Comparison of ENCODE assay signal across 21 cellular contexts in the genomic region with DNA sequence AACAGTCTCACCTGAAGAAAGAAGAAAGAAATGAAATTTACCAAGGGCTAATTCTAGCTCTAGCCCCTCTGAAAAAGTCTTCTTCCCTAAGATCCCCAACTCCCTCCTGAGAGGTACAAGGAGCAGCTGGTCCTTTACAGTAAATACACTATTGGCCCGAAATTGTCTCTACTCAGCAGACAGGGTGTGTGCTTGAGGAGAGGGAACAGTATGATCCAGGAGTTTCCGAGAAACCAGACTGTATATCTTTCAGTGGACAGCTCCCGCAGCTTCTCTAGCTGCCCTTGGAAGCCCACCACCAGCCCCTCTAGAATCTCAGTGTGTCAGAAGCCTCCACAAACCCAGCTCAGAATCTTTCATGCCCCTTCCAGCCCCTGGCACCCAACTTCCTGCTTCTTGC. TPM values are rescaled to one million over a fixed set of nuclear protein-coding genes. Genes with fewer than 3 reads are reported as not detected.
DNase-seq lines count a peak whose midpoint lies in the region; ATAC-seq and TF ChIP-seq lines count a peak whose summit lies in the region.
"Had no signal": no experiment of that assay in that cellular context is flagged by ENCODE, and none has a peak within 500 bp of the region (broad histone marks: within the 10 kb centered on the region; RNA-seq: fewer than 3 reads in every experiment).

No MANE protein-coding gene starts in this region.

- H3K4me3 Mint-ChIP-seq in activated naive CD4-positive, alpha-beta T cell treated with anti-CD3 and anti-CD28 coated beads, Interleukin-2, amount 10 ng/mL, durations not matched to agents 7 days and 5 days, result no peak overlapping the region
- H3K4me3 Mint-ChIP-seq in natural killer cell treated with Interleukin-12 subunit alpha and Interleukin-12 subunit beta and Interleukin-15 and Interleukin-18, amount 100 ng/mL, for 72 hours, result no peak overlapping the region
- H3K4me3 Mint-ChIP-seq: activated CD4-positive, alpha-beta memory T cell treated with anti-CD3 and anti-CD28 coated beads, Interleukin-2, amount 10 ng/mL, durations not matched to agents 7 days and 5 days had no signal

- no peak for DNase-seq in activated naive CD4-positive, alpha-beta T cell treated with anti-CD3 and anti-CD28 coated beads, Interleukin-2, amount 10 ng/mL, durations not matched to agents 7 days and 5 days
- DNase-seq in activated naive CD4-positive, alpha-beta T cell (lab: John Stamatoyannopoulos, UW), result no peak
- peak; percentile 10 for DNase-seq in natural killer cell treated with Interleukin-12 subunit alpha and Interleukin-12 subunit beta and Interleukin-15 and Interleukin-18, amount 100 ng/mL, for 72 hours (ENCODE audit: low spot score)
- DNase-seq in tibial nerve (ENCODE audit: low spot score in 2 of 2) (no peak), GM19238 (ENCODE audit: insufficient read length, low spot score) (no peak), NCI-H526 treated with DMSO at 0.1 percent for 48 hours (lab: John Stamatoyannopoulos, UW) (no peak)
- DNase-seq: activated CD4-positive, alpha-beta memory T cell treated with anti-CD3 and anti-CD28 coated beads, Interleukin-2, amount 10 ng/mL, durations not matched to agents 7 days and 5 days; activated gamma-delta T cell; Calu3; GF-D8; NCI-H1092; retina; stimulated activated CD4-positive, alpha-beta T cell treated with anti-CD3 and anti-CD28 coated beads, Interleukin-2, amount 100 ng/mL, for 24 hours; stimulated activated CD8-positive, alpha-beta memory T cell treated with anti-CD3 and anti-CD28 coated beads, Interleukin-4, amount 100 ng/mL, for 48 hours had no signal

- WGBS in tibial nerve, 2 donors, result 63 to 77% methylated on average over 3 of the region's 3 CpGs

- no peak for TF ChIP-seq POLR2A in tibial nerve (IDR thresholded peaks at IDR 0.05)

- no peaks in the 10 kb centered on the region for H3K27me3 Mint-ChIP-seq in activated naive CD4-positive, alpha-beta T cell treated with anti-CD3 and anti-CD28 coated beads, Interleukin-2, amount 10 ng/mL, durations not matched to agents 7 days and 5 days
- H3K27me3 Mint-ChIP-seq in natural killer cell treated with Interleukin-12 subunit alpha and Interleukin-12 subunit beta and Interleukin-15 and Interleukin-18, amount 100 ng/mL, for 72 hours, result no peaks in the 10 kb centered on the region
- H3K27me3 Mint-ChIP-seq: activated CD4-positive, alpha-beta memory T cell treated with anti-CD3 and anti-CD28 coated beads, Interleukin-2, amount 10 ng/mL, durations not matched to agents 7 days and 5 days; brain had no signal

- ATAC-seq in natural killer cell treated with Interleukin-12 subunit alpha and Interleukin-12 subunit beta and Interleukin-15 and Interleukin-18, amount 100 ng/mL, for 72 hours, result no peak
- ATAC-seq in HG02763 (IDR thresholded peaks at IDR 0.05; ENCODE audit: unreplicated experiment), result no peak

- H3K36me3 ChIP-seq in tibial nerve, result peaks cover 0 to 1% (median 0%) of the 10 kb centered on the region in 3 donors
- H3K36me3 ChIP-seq: vagina had no signal

- H3K9me3 ChIP-seq in tibial nerve, result no peaks in the 10 kb centered on the region
- H3K9me3 ChIP-seq: vagina had no signal

- H3K9me3 Mint-ChIP-seq in activated naive CD4-positive, alpha-beta T cell treated with anti-CD3 and anti-CD28 coated beads, Interleukin-2, amount 10 ng/mL, durations not matched to agents 7 days and 5 days, result no peaks in the 10 kb centered on the region
- no peaks in the 10 kb centered on the region for H3K9me3 Mint-ChIP-seq in natural killer cell treated with Interleukin-12 subunit alpha and Interleukin-12 subunit beta and Interleukin-15 and Interleukin-18, amount 100 ng/mL, for 72 hours
- H3K9me3 Mint-ChIP-seq: activated CD4-positive, alpha-beta memory T cell treated with anti-CD3 and anti-CD28 coated beads, Interleukin-2, amount 10 ng/mL, durations not matched to agents 7 days and 5 days had no signal

- TF ChIP-seq EP300 in tibial nerve (IDR thresholded peaks at IDR 0.05), result no peak

- no peaks in the 10 kb centered on the region for H3K27me3 ChIP-seq in tibial nerve
- H3K27me3 ChIP-seq: vagina had no signal

- peaks cover 35% of the 10 kb centered on the region for H3K4me1 Mint-ChIP-seq in activated naive CD4-positive, alpha-beta T cell treated with anti-CD3 and anti-CD28 coated beads, Interleukin-2, amount 10 ng/mL, durations not matched to agents 7 days and 5 days
- H3K4me1 Mint-ChIP-seq in natural killer cell treated with Interleukin-12 subunit alpha and Interleukin-12 subunit beta and Interleukin-15 and Interleukin-18, amount 100 ng/mL, for 72 hours (ENCODE audit: low read depth in 2 of 2), result peaks cover 7 to 31% of the 10 kb centered on the region in 2 donors
- H3K4me1 Mint-ChIP-seq: brain had no signal

- peak overlapping the region; percentile 56 for H3K27ac Mint-ChIP-seq in activated naive CD4-positive, alpha-beta T cell treated with anti-CD3 and anti-CD28 coated beads, Interleukin-2, amount 10 ng/mL, durations not matched to agents 7 days and 5 days
- H3K27ac Mint-ChIP-seq in natural killer cell treated with Interleukin-12 subunit alpha and Interleukin-12 subunit beta and Interleukin-15 and Interleukin-18, amount 100 ng/mL, for 72 hours, result no peak overlapping the region
- H3K27ac Mint-ChIP-seq: activated CD4-positive, alpha-beta memory T cell treated with anti-CD3 and anti-CD28 coated beads, Interleukin-2, amount 10 ng/mL, durations not matched to agents 7 days and 5 days; brain had no signal

- CTCF ChIA-PET in activated naive CD4-positive, alpha-beta T cell treated with anti-CD3 and anti-CD28 coated beads, Interleukin-2, amount 10 ng/mL, durations not matched to agents 7 days and 5 days (lab: Charles Lee), result interaction anchor here (1.0 to 8.3 kb wide), 6 partner anchors 12 to 63 kb away, joined by 3 to 125 read pairs (median 13); a partner anchor contains a TSS

- peaks cover 12% of the 10 kb centered on the region for H3K36me3 Mint-ChIP-seq in activated naive CD4-positive, alpha-beta T cell treated with anti-CD3 and anti-CD28 coated beads, Interleukin-2, amount 10 ng/mL, durations not matched to agents 7 days and 5 days
- no peaks in the 10 kb centered on the region for H3K36me3 Mint-ChIP-seq in natural killer cell treated with Interleukin-12 subunit alpha and Interleukin-12 subunit beta and Interleukin-15 and Interleukin-18, amount 100 ng/mL, for 72 hours
- H3K36me3 Mint-ChIP-seq: brain had no signal

- TF ChIP-seq CTCF in tibial nerve (IDR thresholded peaks at IDR 0.05), result no peak

- no peak overlapping the region for H3K4me3 ChIP-seq in tibial nerve
- H3K4me3 ChIP-seq: vagina had no signal

- H3K4me1 ChIP-seq in tibial nerve, result peaks cover 0 to 71% (median 25%) of the 10 kb centered on the region in 4 donors

- peak overlapping the region; percentile 49 for H3K27ac ChIP-seq in cingulate gyrus (ENCODE audit: low read depth, low read length)
- peak overlapping the region in 3 of 4 donors; percentile 2 to 65 (median 38) for H3K27ac ChIP-seq in tibial nerve

RNA-seq across cellular contexts. Expression of a gene that starts 8.1 kb away (rescaled TPM):
- total RNA-seq in natural killer cell treated with Interleukin-12 subunit alpha and Interleukin-12 subunit beta and Interleukin-15 and Interleukin-18, amount 100 ng/mL, for 72 hours, result 10 to 100 TPM; 23.5 to 91.5 TPM
- under 1 TPM in 1 of 4 donors, not detected in 3; 0.42 TPM for total RNA-seq in tibial nerve
- total RNA-seq: Calu3, frontal cortex, SK-MEL-5, vagina had no signal

RNA-seq across cellular contexts. Expression of a gene that starts 28.3 kb away (rescaled TPM):
- total RNA-seq in natural killer cell treated with Interleukin-12 subunit alpha and Interleukin-12 subunit beta and Interleukin-15 and Interleukin-18, amount 100 ng/mL, for 72 hours, result 1 to 10 TPM; 1.1 to 1.5 TPM
- total RNA-seq in tibial nerve, result 10 to 100 TPM in 3 of 4 donors, 1 to 10 TPM in 1; 9.0 to 19.8 (median 13.5) TPM

RNA-seq across cellular contexts. Expression of a gene that starts 31.3 kb away (rescaled TPM):
- total RNA-seq in natural killer cell treated with Interleukin-12 subunit alpha and Interleukin-12 subunit beta and Interleukin-15 and Interleukin-18, amount 100 ng/mL, for 72 hours, result 100 to 1,000 TPM; 111 to 158 TPM
- 10 to 100 TPM; 38.0 to 52.0 (median 43.6) TPM for total RNA-seq in tibial nerve

RNA-seq across cellular contexts. Expression of a gene that starts 55.4 kb away (rescaled TPM):
- total RNA-seq in natural killer cell treated with Interleukin-12 subunit alpha and Interleukin-12 subunit beta and Interleukin-15 and Interleukin-18, amount 100 ng/mL, for 72 hours, result 1 to 10 TPM in 1 of 2 donors, not detected in 1; 3.7 TPM
- not detected for total RNA-seq in tibial nerve
- total RNA-seq: OCI-LY7, vagina had no signal

Comparison
In these comparisons a context has a peak if more than half of its experiments do, and no peak if none do; other contexts are left out.
1. RNA of a gene that starts 8.1 kb away (total RNA-seq): 23.5 to 91.5 TPM in natural killer cell treated with Interleukin-12 subunit alpha and Interleukin-12 subunit beta and Interleukin-15 and Interleukin-18, amount 100 ng/mL, for 72 hours; 0.42 TPM in tibial nerve; every median in the first group is over 10 times any median in the second.